In genomic region chr9:133349965-133350624, GRCh38 we compare ENCODE assay signal across 10 cellular contexts.
DNase-seq lines count a peak whose midpoint lies in the region; ATAC-seq and TF ChIP-seq lines count a peak whose summit lies in the region.
"Had no signal": no experiment of that assay in that cellular context is flagged by ENCODE, and none has a peak within 500 bp of the region (broad histone marks: within the 10 kb centered on the region; RNA-seq: fewer than 3 reads in every experiment).

No MANE protein-coding gene starts in this region.

- peak overlapping the region; percentile 97 to 99 for H3K4me3 Mint-ChIP-seq in stimulated activated naive B cell treated with anti-CD40 and anti-IgM and Interleukin-4, amounts not matched to agents 10 μg/mL and 1 μg/mL and 100 μg/mL, for 72 hours

- peak; percentile 52 for DNase-seq in stimulated activated CD4-positive, alpha-beta T cell treated with anti-CD3 and anti-CD28 coated beads, Interleukin-15, amount 100 ng/mL, for 24 hours
- no peak for DNase-seq in stimulated activated CD4-positive, alpha-beta T cell treated with anti-CD3 and anti-CD28 coated beads, Interleukin-12 subunit alpha, Interleukin-12 subunit beta, amount 100 ng/mL, for 4 hours
- DNase-seq in WERI-Rb-1 (no peak), fibroblast of mammary gland (ENCODE audit: low read depth) (no peak), HPDE6-E6E7 (ENCODE audit: extremely low spot score) (no peak), Kasumi-1 (lab: John Stamatoyannopoulos, UW) (no peak)
- no peak for DNase-seq in stimulated activated naive B cell treated with anti-CD40 and anti-IgM and Interleukin-4, amounts not matched to agents 10 μg/mL and 1 μg/mL and 100 μg/mL, for 72 hours
- DNase-seq: NCI-H748 treated with DMSO at 0.1 percent for 48 hours had no signal

- H3K27ac ChIP-seq in WERI-Rb-1 = peak overlapping the region; percentile 96; the same call in 1 of the 2 replicates

- H3K36me3 ChIP-seq in WERI-Rb-1 = peaks cover 72% of the 10 kb centered on the region

- TF ChIP-seq CTCF in WERI-Rb-1 (IDR thresholded peaks at IDR 0.05; ENCODE audit: low read depth, low read length) (no peak), fibroblast of mammary gland (conservative IDR thresholded peaks at IDR 0.05; ENCODE audit: control insufficient read depth, insufficient read depth, low read depth, low read length) (no peak)

- H3K27me3 ChIP-seq in WERI-Rb-1 (ENCODE audit: insufficient read depth, low read depth, severe bottlenecking) = no peaks in the 10 kb centered on the region

- no peaks in the 10 kb centered on the region for H3K9me3 ChIP-seq in WERI-Rb-1 (ENCODE audit: severe bottlenecking)
- H3K9me3 ChIP-seq: prostate gland had no signal

- no peak overlapping the region for H3K4me3 ChIP-seq in WERI-Rb-1 (ENCODE audit: low read depth, low read length)
- peak overlapping the region; percentile 99 for H3K4me3 ChIP-seq in fibroblast of mammary gland (ENCODE audit: control insufficient read depth, low read depth, low read length)

- H3K4me1 Mint-ChIP-seq in stimulated activated naive B cell treated with anti-CD40 and anti-IgM and Interleukin-4, amounts not matched to agents 10 μg/mL and 1 μg/mL and 100 μg/mL, for 72 hours = peaks cover 42 to 81% of the 10 kb centered on the region in 2 donors

- no peaks in the 10 kb centered on the region for H3K9me3 Mint-ChIP-seq in stimulated activated naive B cell treated with anti-CD40 and anti-IgM and Interleukin-4, amounts not matched to agents 10 μg/mL and 1 μg/mL and 100 μg/mL, for 72 hours

- no peak for ATAC-seq in stimulated activated naive B cell treated with anti-CD40 and anti-IgM and Interleukin-4, amounts not matched to agents 10 μg/mL and 1 μg/mL and 100 μg/mL, for 72 hours (replicated peaks)
- no peak for ATAC-seq in HG03432 (IDR thresholded peaks at IDR 0.05; ENCODE audit: unreplicated experiment)

- no peaks in the 10 kb centered on the region for H3K27me3 Mint-ChIP-seq in stimulated activated naive B cell treated with anti-CD40 and anti-IgM and Interleukin-4, amounts not matched to agents 10 μg/mL and 1 μg/mL and 100 μg/mL, for 72 hours

- H3K36me3 Mint-ChIP-seq in stimulated activated naive B cell treated with anti-CD40 and anti-IgM and Interleukin-4, amounts not matched to agents 10 μg/mL and 1 μg/mL and 100 μg/mL, for 72 hours = peaks cover 39 to 61% of the 10 kb centered on the region in 2 donors

- peak overlapping the region; percentile 100 for H3K27ac Mint-ChIP-seq in stimulated activated naive B cell treated with anti-CD40 and anti-IgM and Interleukin-4, amounts not matched to agents 10 μg/mL and 1 μg/mL and 100 μg/mL, for 72 hours
